Comparison of ENCODE assay signal across 20 cellular contexts in the genomic region with DNA sequence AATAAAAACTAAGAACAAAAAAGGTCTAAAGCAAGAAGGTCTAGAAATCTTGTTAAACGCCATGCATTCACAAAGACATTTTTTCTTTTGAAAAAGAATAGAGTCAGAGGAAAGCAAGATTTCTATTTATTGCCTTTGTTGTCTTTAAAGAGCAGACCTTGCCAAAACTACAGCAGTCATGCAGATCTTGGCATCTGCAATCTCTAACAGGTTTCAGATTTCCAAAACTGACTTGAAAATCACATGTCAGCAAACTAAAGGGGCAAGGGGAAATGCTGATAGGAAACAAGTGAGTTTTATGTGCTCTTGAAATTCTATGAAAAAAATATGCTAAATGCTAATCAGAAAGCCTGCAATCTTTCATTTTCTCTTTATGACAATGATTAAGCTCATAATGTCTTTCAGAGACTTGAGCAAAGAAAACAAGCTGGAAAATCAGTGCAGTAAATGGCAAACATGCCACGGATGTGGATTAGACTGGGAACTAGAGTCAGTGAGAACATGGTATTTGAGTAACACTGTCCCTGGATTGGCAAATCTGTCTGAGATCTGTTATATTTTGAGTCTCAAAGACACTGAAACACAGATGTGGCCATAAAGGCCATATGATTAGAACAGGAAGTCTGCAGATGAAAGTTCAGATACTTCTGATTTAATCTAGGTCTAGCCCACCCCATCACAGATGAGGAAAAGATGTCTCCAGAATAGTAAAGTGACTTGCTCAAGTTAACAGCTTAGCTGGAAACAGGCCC.
DNase-seq lines count a peak whose midpoint lies in the region; ATAC-seq and TF ChIP-seq lines count a peak whose summit lies in the region.
"Had no signal": no experiment of that assay in that cellular context is flagged by ENCODE, and none has a peak within 500 bp of the region (broad histone marks: within the 10 kb centered on the region; RNA-seq: fewer than 3 reads in every experiment).

No MANE protein-coding gene starts in this region.

- H3K4me2 ChIP-seq in parathyroid adenoma (ENCODE audit: low read length) = peak overlapping the region; percentile 46

- no peaks in the 10 kb centered on the region for H3K9me3 ChIP-seq in parathyroid adenoma (ENCODE audit: control insufficient read depth, low read length)
- no peaks in the 10 kb centered on the region for H3K9me3 ChIP-seq in prostate gland
- H3K9me3 ChIP-seq: BE2C had no signal

- no peaks in the 10 kb centered on the region for H3K9me3 Mint-ChIP-seq in T-helper 2 cell treated with Interferon-gamma antibody and Interleukin-4, amounts not matched to agents 5 μg/mL and 100 μg/mL, for 36 hours
- H3K9me3 Mint-ChIP-seq: IgD-negative memory B cell; natural killer cell; stimulated activated naive CD8-positive, alpha-beta T cell treated with anti-CD3 and anti-CD28 coated beads, Interleukin-15, Interleukin-2, amounts not matched to agents 100 ng/mL and 50 ng/mL, for 24 hours; T-helper 1 cell treated with Interleukin-12 subunit alpha and Interleukin-12 subunit beta and Interleukin-4 antibody, amounts not matched to agents 30 μg/mL and 1 μg/mL, for 36 hours had no signal

- H2AFZ ChIP-seq in parathyroid adenoma = peak overlapping the region; percentile 55

- no peak for TF ChIP-seq POLR2A in prostate gland (IDR thresholded peaks at IDR 0.05)

- H3K9ac ChIP-seq in parathyroid adenoma = no peak overlapping the region

- TF ChIP-seq CTCF in parathyroid adenoma (IDR thresholded peaks at IDR 0.05) = no peak
- TF ChIP-seq CTCF in prostate gland (IDR thresholded peaks at IDR 0.05) = no peak

- intact Hi-C loops in posterior cingulate gyrus (cut with DNase I) = loop anchor here (5.0 to 10.0 kb wide), 4 partner anchors 153 to 923 kb away; partner anchors contain the start of gene VCAN
- intact Hi-C loops in prostate gland (cut with DNase I) = loop anchor here (5.0 kb wide), 1 partner anchor 923 kb away; no protein-coding TSS in a partner anchor

- H3K27ac Mint-ChIP-seq in T-helper 2 cell treated with Interferon-gamma antibody and Interleukin-4, amounts not matched to agents 5 μg/mL and 100 μg/mL, for 36 hours = peak overlapping the region; percentile 39
- H3K27ac Mint-ChIP-seq: IgD-negative memory B cell; natural killer cell; stimulated activated naive CD8-positive, alpha-beta T cell treated with anti-CD3 and anti-CD28 coated beads, Interleukin-15, Interleukin-2, amounts not matched to agents 100 ng/mL and 50 ng/mL, for 24 hours; T-helper 1 cell treated with Interleukin-12 subunit alpha and Interleukin-12 subunit beta and Interleukin-4 antibody, amounts not matched to agents 30 μg/mL and 1 μg/mL, for 36 hours had no signal

- WGBS in prostate gland = 19% methylated on average over 2 of the region's 2 CpGs

- H3K27ac ChIP-seq in parathyroid adenoma = peak overlapping the region; percentile 75
- no peak overlapping the region for H3K27ac ChIP-seq in prostate gland

- H3K79me2 ChIP-seq in parathyroid adenoma = no peaks in the 10 kb centered on the region

- H3K4me1 Mint-ChIP-seq in T-helper 2 cell treated with Interferon-gamma antibody and Interleukin-4, amounts not matched to agents 5 μg/mL and 100 μg/mL, for 36 hours (ENCODE audit: low read depth) = peaks cover 19% of the 10 kb centered on the region
- H3K4me1 Mint-ChIP-seq: IgD-negative memory B cell had no signal

- peak overlapping the region; percentile 23 for H3K4me3 ChIP-seq in parathyroid adenoma (ENCODE audit: low read depth, low read length)
- no peak overlapping the region for H3K4me3 ChIP-seq in prostate gland

- H3K36me3 Mint-ChIP-seq in T-helper 2 cell treated with Interferon-gamma antibody and Interleukin-4, amounts not matched to agents 5 μg/mL and 100 μg/mL, for 36 hours (ENCODE audit: low read depth) = no peaks in the 10 kb centered on the region
- H3K36me3 Mint-ChIP-seq: IgD-negative memory B cell, natural killer cell had no signal

- no peak for ATAC-seq in GM21515 (IDR thresholded peaks at IDR 0.05; ENCODE audit: unreplicated experiment)
- ATAC-seq: left ventricle myocardium superior, natural killer cell had no signal

- no peak overlapping the region for H3K4me3 Mint-ChIP-seq in T-helper 2 cell treated with Interferon-gamma antibody and Interleukin-4, amounts not matched to agents 5 μg/mL and 100 μg/mL, for 36 hours
- H3K4me3 Mint-ChIP-seq: IgD-negative memory B cell; natural killer cell; stimulated activated naive CD8-positive, alpha-beta T cell treated with anti-CD3 and anti-CD28 coated beads, Interleukin-15, Interleukin-2, amounts not matched to agents 100 ng/mL and 50 ng/mL, for 24 hours; T-helper 1 cell treated with Interleukin-12 subunit alpha and Interleukin-12 subunit beta and Interleukin-4 antibody, amounts not matched to agents 30 μg/mL and 1 μg/mL, for 36 hours had no signal

- in situ Hi-C loops in KBM-7 (cut with MboI; ENCODE audit: low pct_unique_long_range_greater_than_20kb, low sequenced_read_pairs) = loop anchor here (25.0 kb wide), 1 partner anchor 277 kb away; no protein-coding TSS in a partner anchor

- no peaks in the 10 kb centered on the region for H3K36me3 ChIP-seq in parathyroid adenoma (ENCODE audit: control insufficient read depth, insufficient read depth, low read length)
- H3K36me3 ChIP-seq in prostate gland = no peaks in the 10 kb centered on the region
- H3K36me3 ChIP-seq: BE2C had no signal

- DNase-seq in KBM-7 (peak; percentile 59), fibroblast of peridontal ligament (ENCODE audit: extremely low read depth) (peak; percentile 82), posterior cingulate gyrus (no peak), DMS79 (lab: John Stamatoyannopoulos, UW) (no peak), prostate gland (ENCODE audit: low spot score) (no peak)
- no peak for DNase-seq in T-helper 2 cell treated with Interferon-gamma antibody and Interleukin-4, amounts not matched to agents 5 μg/mL and 100 μg/mL, for 36 hours (ENCODE audit: low spot score)
- DNase-seq: activated CD4-positive, CD25-positive, alpha-beta regulatory T cell treated with anti-CD3 and anti-CD28 coated beads, Interleukin-2, amount 50 U/mL, for 72 hours; activated naive CD4-positive, alpha-beta T cell; BE2C; DMS79 treated with DMSO at 0.1 percent for 48 hours; H7; left ventricle myocardium superior; natural killer cell; NCI-H1436 treated with DMSO at 0.1 percent for 48 hours; NCI-H526 had no signal

- H3K27me3 ChIP-seq in parathyroid adenoma (ENCODE audit: control insufficient read depth, insufficient read depth, low read length) = no peaks in the 10 kb centered on the region
- no peaks in the 10 kb centered on the region for H3K27me3 ChIP-seq in prostate gland (replicated peaks; ENCODE audit: insufficient read depth)
- H3K27me3 ChIP-seq: BE2C had no signal

- peaks cover 23% of the 10 kb centered on the region for H3K4me1 ChIP-seq in parathyroid adenoma
- H3K4me1 ChIP-seq in prostate gland (replicated peaks) = no peaks in the 10 kb centered on the region

- no peaks in the 10 kb centered on the region for H3K27me3 Mint-ChIP-seq in T-helper 2 cell treated with Interferon-gamma antibody and Interleukin-4, amounts not matched to agents 5 μg/mL and 100 μg/mL, for 36 hours (ENCODE audit: low read depth)
- H3K27me3 Mint-ChIP-seq: IgD-negative memory B cell; stimulated activated naive CD8-positive, alpha-beta T cell treated with anti-CD3 and anti-CD28 coated beads, Interleukin-15, Interleukin-2, amounts not matched to agents 100 ng/mL and 50 ng/mL, for 24 hours had no signal

Comparison
In these comparisons a context has a peak if more than half of its experiments do, and no peak if none do; other contexts are left out.
1. DNase-seq: peak in KBM-7 (single experiment) and fibroblast of peridontal ligament (single experiment); none in T-helper 2 cell treated with Interferon-gamma antibody and Interleukin-4, amounts not matched to agents 5 μg/mL and 100 μg/mL, for 36 hours (single experiment), posterior cingulate gyrus (0 of 10), DMS79 (single experiment) and prostate gland (single experiment).